Comparison of ENCODE assay signal across 10 cellular contexts in genomic region chr6:149480502-149481280, GRCh38. TPM values are rescaled to one million over a fixed set of nuclear protein-coding genes. Genes with fewer than 3 reads are reported as not detected.
DNase-seq lines count a peak whose midpoint lies in the region; ATAC-seq lines count a peak whose summit lies in the region.
"Had no signal": no experiment of that assay in that cellular context is flagged by ENCODE, and none has a peak within 500 bp of the region (broad histone marks: within the 10 kb centered on the region; RNA-seq: fewer than 3 reads in every experiment).

No MANE protein-coding gene starts in this region.

- H3K4me3 Mint-ChIP-seq in activated T-cell treated with anti-CD3 and anti-CD28 coated beads, Interleukin-2, amount 50 U/mL, for 24 hours: peak overlapping the region; percentile 95
- H3K4me3 Mint-ChIP-seq in memory B cell: peak overlapping the region; percentile 94

- H3K27me3 Mint-ChIP-seq in activated T-cell treated with anti-CD3 and anti-CD28 coated beads, Interleukin-2, amount 50 U/mL, for 24 hours: no peaks in the 10 kb centered on the region
- no peaks in the 10 kb centered on the region for H3K27me3 Mint-ChIP-seq in memory B cell

- DNase-seq in NAMALWA (ENCODE audit: low spot score) (peak; percentile 66), memory B cell (ENCODE audit: low spot score in 2 of 2) (no peak), LoVo (ENCODE audit: low spot score) (no peak), HAP-1 (ENCODE audit: low spot score in 2 of 2) (no peak), NCI-H2029 treated with DMSO at 0.1 percent for 48 hours (lab: John Stamatoyannopoulos, UW) (no peak), left colon (no peak)
- DNase-seq in activated T-cell treated with anti-CD3 and anti-CD28 coated beads, Interleukin-2, amount 50 U/mL, for 24 hours: peak; percentile 61
- DNase-seq: IMR-90, NCI-H510A treated with DMSO at 0.1 percent for 48 hours had no signal

- H3K27me3 ChIP-seq in BLaER1 (no peaks in the 10 kb centered on the region), HAP-1 (ENCODE audit: low read depth) (no peaks in the 10 kb centered on the region)

- H3K4me1 ChIP-seq in BLaER1: peaks cover 83% of the 10 kb centered on the region
- H3K4me1 ChIP-seq in HAP-1: no peaks in the 10 kb centered on the region

- H3K9me3 ChIP-seq in BLaER1: no peaks in the 10 kb centered on the region
- no peaks in the 10 kb centered on the region for H3K9me3 ChIP-seq in HAP-1

- peaks cover 32% of the 10 kb centered on the region for H3K36me3 ChIP-seq in BLaER1
- H3K36me3 ChIP-seq in HAP-1 (replicated peaks): no peaks in the 10 kb centered on the region

- peak overlapping the region; percentile 96 for H3K4me2 ChIP-seq in BLaER1

- peaks cover 15% of the 10 kb centered on the region; the same call in 1 of the 2 replicates for H4K20me1 ChIP-seq in BLaER1

- in situ Hi-C loops in HAP-1 (cut with MboI; ENCODE audit: low sequenced_read_pairs): no loop called here

- intact Hi-C loops in left colon (cut with DNase I, micrococcal nuclease): no loop called here

- peaks cover 78% of the 10 kb centered on the region for H3K4me1 Mint-ChIP-seq in activated T-cell treated with anti-CD3 and anti-CD28 coated beads, Interleukin-2, amount 50 U/mL, for 24 hours (ENCODE audit: low read depth)
- peaks cover 67% of the 10 kb centered on the region for H3K4me1 Mint-ChIP-seq in memory B cell

- peak overlapping the region; percentile 95 for H3K27ac ChIP-seq in BLaER1

- H3K9ac ChIP-seq in BLaER1: peak overlapping the region; percentile 85

- ATAC-seq in memory B cell (ENCODE audit: low read depth) (peak; percentile 28), left colon (no peak)

- H3K36me3 Mint-ChIP-seq in activated T-cell treated with anti-CD3 and anti-CD28 coated beads, Interleukin-2, amount 50 U/mL, for 24 hours (ENCODE audit: low read depth): peaks cover 84% of the 10 kb centered on the region
- peaks cover 23% of the 10 kb centered on the region for H3K36me3 Mint-ChIP-seq in memory B cell

- no peaks in the 10 kb centered on the region for H3K9me3 Mint-ChIP-seq in activated T-cell treated with anti-CD3 and anti-CD28 coated beads, Interleukin-2, amount 50 U/mL, for 24 hours
- H3K9me3 Mint-ChIP-seq in memory B cell: no peaks in the 10 kb centered on the region

- H3K4me3 ChIP-seq in BLaER1 (peak overlapping the region; percentile 70), HAP-1 (no peak overlapping the region)

- peak overlapping the region; percentile 96 for H3K27ac Mint-ChIP-seq in activated T-cell treated with anti-CD3 and anti-CD28 coated beads, Interleukin-2, amount 50 U/mL, for 24 hours
- H3K27ac Mint-ChIP-seq in memory B cell: peak overlapping the region; percentile 100

RNA-seq across cellular contexts. Expression of gene ZC3H12D, which starts 4.1 kb away (rescaled TPM):
- 1 to 10 TPM; 4.3 to 8.7 TPM for total RNA-seq in left colon

Comparison
In these comparisons a context has a peak if more than half of its experiments do, and no peak if none do; other contexts are left out.
1. DNase-seq: peak in NAMALWA (single experiment) and activated T-cell treated with anti-CD3 and anti-CD28 coated beads, Interleukin-2, amount 50 U/mL, for 24 hours (single experiment); none in memory B cell (0 of 2), LoVo (single experiment), HAP-1 (0 of 2), NCI-H2029 treated with DMSO at 0.1 percent for 48 hours (single experiment) and left colon (0 of 2).